16 cellular contexts compared by ENCODE assay signal in the genomic region with DNA sequence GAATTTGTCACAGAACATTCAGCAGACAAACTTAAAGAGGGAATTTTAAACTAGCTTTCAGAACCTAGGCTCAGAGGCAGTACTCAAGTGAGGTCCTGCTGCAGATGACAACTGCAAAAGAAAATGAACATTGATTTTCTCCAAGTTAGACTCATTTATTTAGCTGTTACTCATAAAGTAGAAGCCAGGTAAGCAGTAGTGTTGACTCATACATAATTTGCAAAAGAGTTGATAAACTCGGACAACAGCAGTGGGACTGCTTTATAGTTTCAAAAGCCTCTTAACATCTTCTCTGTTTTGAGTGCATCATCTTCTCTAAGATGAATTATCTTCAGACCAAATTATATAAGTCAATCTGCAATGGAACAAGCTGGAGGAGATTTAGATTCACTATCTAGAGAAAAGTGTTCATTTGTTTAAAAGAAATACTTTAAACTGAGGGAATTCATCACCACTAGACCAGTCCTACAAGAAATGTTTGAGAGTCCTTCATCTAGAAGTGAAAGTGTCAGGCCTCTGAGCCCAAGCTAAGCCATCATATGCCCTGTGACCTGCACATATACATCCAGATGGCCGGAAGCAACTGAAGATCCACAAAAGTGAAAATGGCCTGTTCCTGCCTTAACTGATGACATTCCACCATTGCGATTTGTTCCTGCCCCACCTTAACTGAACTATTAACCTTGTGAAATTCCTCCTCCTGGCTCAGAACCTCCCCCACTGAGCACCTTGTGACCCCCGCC. TPM values are rescaled to one million over a fixed set of nuclear protein-coding genes. Genes with fewer than 3 reads are reported as not detected.
DNase-seq lines count a peak whose midpoint lies in the region; ATAC-seq and TF ChIP-seq lines count a peak whose summit lies in the region.
"Had no signal": no experiment of that assay in that cellular context is flagged by ENCODE, and none has a peak within 500 bp of the region (broad histone marks: within the 10 kb centered on the region; RNA-seq: fewer than 3 reads in every experiment).

No MANE protein-coding gene starts in this region.

- H3K9ac ChIP-seq in mammary epithelial cell (ENCODE audit: insufficient read depth, low read length): no peak overlapping the region

- peaks cover 50 to 65% (median 59%) of the 10 kb centered on the region in 3 donors for H3K4me1 Mint-ChIP-seq in T-cell

- no peak overlapping the region for H3K4me2 ChIP-seq in mammary epithelial cell (ENCODE audit: insufficient read depth, low read depth, low read length)

- in situ Hi-C loops in mammary epithelial cell (cut with MboI; ENCODE audit: low sequenced_read_pairs in 2 of 2): no loop called here

- no peak for ATAC-seq in T-cell (replicated peaks in 1 of 4)
- ATAC-seq in HG03439 (IDR thresholded peaks at IDR 0.05; ENCODE audit: unreplicated experiment): no peak

- CTCF ChIA-PET in mammary epithelial cell (lab: Charles Lee; ENCODE audit: low non-redundant PET): no interaction called here
- CTCF ChIA-PET in T-cell (lab: Charles Lee): interaction anchor here (0.6 to 1.2 kb wide), 5 partner anchors 16 to 164 kb away, joined by 3 read pairs; no protein-coding TSS in a partner anchor

- peak; percentile 23 for DNase-seq in mammary epithelial cell
- DNase-seq in breast epithelium (ENCODE audit: low spot score in 2 of 2): no peak
- DNase-seq in T-cell: no peak
- peak; percentile 50 for DNase-seq in epithelial cell of esophagus (ENCODE audit: low read depth)
- DNase-seq in COR-L47 (lab: John Stamatoyannopoulos, UW): no peak
- DNase-seq in Ammon's horn (ENCODE audit: low spot score): no peak
- DNase-seq in NCI-H2081 (lab: John Stamatoyannopoulos, UW): no peak
- DNase-seq: activated CD4-positive, alpha-beta T cell treated with anti-CD3 and anti-CD28 coated beads, Interleukin-2, amount 50 U/mL, for 48 hours; adrenal gland; DMS79; HCEC 1CT; head of caudate nucleus; KBM-7; NCI-H1417 treated with DMSO at 0.1 percent for 48 hours; NCI-H446 treated with DMSO at 0.1 percent for 48 hours had no signal

- no peak overlapping the region for H3K27ac ChIP-seq in mammary epithelial cell (ENCODE audit: insufficient read depth, low read depth, low read length)
- H3K27ac ChIP-seq in breast epithelium: no peak overlapping the region
- H3K27ac ChIP-seq: adrenal gland had no signal

- TF ChIP-seq CTCF in mammary epithelial cell (conservative IDR thresholded peaks at IDR 0.05 in 1 of 2, IDR thresholded peaks at IDR 0.05 in 1 of 2; ENCODE audit: extremely low read depth in 1 of 2, insufficient read depth in 1 of 2, low read depth in 1 of 2, low read length in 2 of 2): no peak
- no peak for TF ChIP-seq CTCF in breast epithelium (IDR thresholded peaks at IDR 0.05)
- no peak for TF ChIP-seq CTCF in epithelial cell of esophagus (IDR thresholded peaks at IDR 0.05; ENCODE audit: insufficient read depth, low read depth, low read length, missing control alignments)

- BruUV-seq in mammary epithelial cell (replicated peaks; lab: Mats Ljungman, UMichigan): no TSS peak

- intact Hi-C loops in mammary epithelial cell (cut with micrococcal nuclease) (no loop called here), breast epithelium (cut with DNase I; ENCODE audit: low total_unique reads) (no loop called here)

- H3K79me2 ChIP-seq in mammary epithelial cell (ENCODE audit: insufficient read depth, low read length): no peaks in the 10 kb centered on the region

- H3K4me3 Mint-ChIP-seq in T-cell: peak overlapping the region; percentile 19 to 56 (median 39)

- no peak overlapping the region for H2AFZ ChIP-seq in mammary epithelial cell (ENCODE audit: low read depth, low read length)

- no peak for TF ChIP-seq POLR2A in breast epithelium (IDR thresholded peaks at IDR 0.05)

- no peaks in the 10 kb centered on the region for H4K20me1 ChIP-seq in mammary epithelial cell (ENCODE audit: insufficient read depth, low read length)

- WGBS in mammary epithelial cell (ENCODE audit: low coverage, missing lambda C conversion rate): 87% methylated on average over 3 of the region's 4 CpGs

- no peaks in the 10 kb centered on the region for H3K27me3 Mint-ChIP-seq in T-cell

- H3K9me3 Mint-ChIP-seq in T-cell: no peaks in the 10 kb centered on the region

- H3K9me3 ChIP-seq in mammary epithelial cell (replicated peaks; ENCODE audit: insufficient read depth, low read length) (no peaks in the 10 kb centered on the region), breast epithelium (no peaks in the 10 kb centered on the region)
- H3K9me3 ChIP-seq: adrenal gland had no signal

- H3K4me1 ChIP-seq in mammary epithelial cell (ENCODE audit: insufficient read depth, low read length): peaks cover 23% of the 10 kb centered on the region
- H3K4me1 ChIP-seq in breast epithelium: no peaks in the 10 kb centered on the region
- H3K4me1 ChIP-seq: adrenal gland had no signal

- H3K27ac Mint-ChIP-seq in T-cell: peak overlapping the region; percentile 73 to 77

- dilution Hi-C loops in mammary epithelial cell (cut with HindIII; ENCODE audit: low sequenced_read_pairs): no loop called here

- H3K4me3 ChIP-seq in mammary epithelial cell (replicated peaks in 1 of 3; ENCODE audit: insufficient read depth in 1 of 3, low read depth in 2 of 3, low read length in 3 of 3) (no peak overlapping the region), breast epithelium (no peak overlapping the region), epithelial cell of esophagus (ENCODE audit: low read length) (no peak overlapping the region)
- H3K4me3 ChIP-seq: adrenal gland had no signal

- H3K36me3 ChIP-seq in mammary epithelial cell (ENCODE audit: insufficient read depth, low read length) (no peaks in the 10 kb centered on the region), breast epithelium (no peaks in the 10 kb centered on the region)
- H3K36me3 ChIP-seq: adrenal gland had no signal

- H3K27me3 ChIP-seq in mammary epithelial cell (ENCODE audit: insufficient read depth, low read length) (no peaks in the 10 kb centered on the region), breast epithelium (no peaks in the 10 kb centered on the region)
- H3K27me3 ChIP-seq: adrenal gland had no signal

- peaks cover 3% of the 10 kb centered on the region for H3K36me3 Mint-ChIP-seq in T-cell

- POLR2A ChIA-PET in T-cell (lab: Charles Lee): interaction anchor here in 1 of 2 donors (0.6 kb wide), 1 partner anchor 51 kb away, joined by 4 read pairs; no protein-coding TSS in a partner anchor

RNA-seq across cellular contexts. Expression of a gene that starts 49.5 kb away (rescaled TPM):
- 10 to 100 TPM in 1 of 2 donors, 1 to 10 TPM in 1; 9.3 to 20.4 TPM for total RNA-seq in mammary epithelial cell
- polyA plus RNA-seq in mammary epithelial cell: 17.0 TPM
- 10.3 TPM for polyA minus RNA-seq in mammary epithelial cell
- 10 to 100 TPM in 1 of 3 donors, 1 to 10 TPM in 2; 8.6 to 10.8 (median 9.4) TPM for total RNA-seq in breast epithelium
- 1 to 10 TPM; 4.7 to 9.7 (median 6.2) TPM for total RNA-seq in T-cell

Comparison
In these comparisons a context has a peak if more than half of its experiments do, and no peak if none do; other contexts are left out.
1. DNase-seq: peak in mammary epithelial cell (single experiment) and epithelial cell of esophagus (single experiment); none in breast epithelium (0 of 2), T-cell (0 of 34), COR-L47 (single experiment), Ammon's horn (single experiment) and NCI-H2081 (0 of 2).